1 cellular context compared by ENCODE assay signal in genomic region chr1:234495231-234495990, GRCh38.
TF ChIP-seq lines count a peak whose summit lies in the region.

No MANE protein-coding gene starts in this region.

TF ChIP-seq in SK-N-SH, 30 proteins besides CTCF, POLR2A, EP300 and RAD21 (continued from another document):
- TF ChIP-seq IRF3 (IDR thresholded peaks at IDR 0.05; ENCODE audit: low read depth, low read length) (no peak), JUND (IDR thresholded peaks at IDR 0.05) (peak; percentile 82), TEAD4 (IDR thresholded peaks at IDR 0.05; ENCODE audit: borderline replicate concordance, insufficient read depth) (peak; percentile 66; the same call in 1 of the 2 replicates), NFIC (IDR thresholded peaks at IDR 0.05; ENCODE audit: borderline replicate concordance) (peak; percentile 34; the same call in 1 of the 2 replicates), MAX (IDR thresholded peaks at IDR 0.05; ENCODE audit: low read depth) (peak; percentile 25; the same call in 1 of the 2 replicates), ZBTB33 (IDR thresholded peaks at IDR 0.05; ENCODE audit: borderline replicate concordance, low read depth) (0 out of 2 replicates have a peak, but pooled peaks have one; percentile 37), SMC3 (IDR thresholded peaks at IDR 0.05; ENCODE audit: low read depth, low read length) (no peak), FOXM1 (IDR thresholded peaks at IDR 0.05; ENCODE audit: low read depth) (no peak), RFX5 (IDR thresholded peaks at IDR 0.05; ENCODE audit: low read length) (no peak), GABPA (IDR thresholded peaks at IDR 0.05; ENCODE audit: low read depth) (0 out of 2 replicates have a peak, but pooled peaks have one; percentile 20), SIN3A (IDR thresholded peaks at IDR 0.05; ENCODE audit: borderline replicate concordance, low read depth, low read length) (no peak), REST (IDR thresholded peaks at IDR 0.05; ENCODE audit: low read depth, low read length) (peak; percentile 22; the same call in 1 of the 2 replicates), NRF1 (IDR thresholded peaks at IDR 0.05; ENCODE audit: low read depth, low read length) (no peak), POLR2AphosphoS5 (IDR thresholded peaks at IDR 0.05; ENCODE audit: low read depth, low read length) (peak; percentile 31; the same call in 1 of the 2 replicates), RCOR1 (IDR thresholded peaks at IDR 0.05; ENCODE audit: low read length) (no peak), YY1 (IDR thresholded peaks at IDR 0.05; ENCODE audit: low read depth) (no peak), CHD2 (IDR thresholded peaks at IDR 0.05; ENCODE audit: low read length, partially characterized antibody) (no peak)
